8 cellular contexts compared by ENCODE assay signal in genomic region chr1:167553136-167554027, GRCh38. TPM values are rescaled to one million over a fixed set of nuclear protein-coding genes. Genes with fewer than 3 reads are reported as not detected.
A peak's percentile ranks its signal among the peaks of the same experiment; 100 is the strongest.
DNase-seq lines count a peak whose midpoint lies in the region; ATAC-seq and TF ChIP-seq lines count a peak whose summit lies in the region.

CREG1 (minus strand) TSS chr1:167553762.

- peak within 1 kb of the TSS; percentile 27 to 91 (median 82) for H3K27ac ChIP-seq in heart right ventricle
- peak within 1 kb of the TSS; percentile 89 for H3K27ac ChIP-seq in upper lobe of right lung

- H3K4me3 ChIP-seq in heart right ventricle: peak within 1 kb of the TSS; percentile 50 to 92 (median 85)
- peak within 1 kb of the TSS; percentile 84 for H3K4me3 ChIP-seq in upper lobe of right lung

- intact Hi-C loops in T-helper 1 cell treated with Interleukin-12 subunit alpha and Interleukin-12 subunit beta and Interleukin-4 antibody, amounts not matched to agents 30 ng/mL and 1 ng/mL, for 36 hours (cut with micrococcal nuclease): loop anchor here (1.0 to 2.0 kb wide), 7 partner anchors 13 to 677 kb away; partner anchors contain the start of genes CD247 and TADA1
- intact Hi-C loops in heart right ventricle (cut with DNase I): loop anchor here in 1 of 10 donors (1.0 kb wide), 1 partner anchor 131 kb away; no protein-coding TSS in a partner anchor
- intact Hi-C loops in posterior vena cava (cut with DNase I): no loop called here
- intact Hi-C loops in upper lobe of right lung (cut with DNase I): no loop called here

- H3K27me3 ChIP-seq in heart right ventricle: no peaks in the 10 kb centered on the region
- no peaks in the 10 kb centered on the region for H3K27me3 ChIP-seq in upper lobe of right lung

- H3K36me3 ChIP-seq in heart right ventricle: no peaks in the 10 kb centered on the region
- H3K36me3 ChIP-seq in upper lobe of right lung: no peaks in the 10 kb centered on the region

- TF ChIP-seq CTCF in GM13976 (IDR thresholded peaks at IDR 0.05; ENCODE audit: borderline replicate concordance, control extremely low read depth, extremely low read depth, insufficient read depth, missing control alignments): no peak
- peak in 2 of 9 donors; percentile 12 to 26 for TF ChIP-seq CTCF in heart right ventricle (IDR thresholded peaks at IDR 0.05)
- no peak for TF ChIP-seq CTCF in upper lobe of right lung (IDR thresholded peaks at IDR 0.05)

- H3K9me3 ChIP-seq in heart right ventricle: no peaks in the 10 kb centered on the region
- H3K9me3 ChIP-seq in upper lobe of right lung: no peaks in the 10 kb centered on the region

- H3K4me1 ChIP-seq in heart right ventricle (peaks cover 8 to 66% (median 24%) of the 10 kb centered on the region in 9 donors), upper lobe of right lung (peaks cover 32% of the 10 kb centered on the region)

- 2% methylated on average over 77 to 90 of the region's 90 CpGs for WGBS in heart right ventricle, 2 donors

- ATAC-seq in HG02870 (IDR thresholded peaks at IDR 0.05; ENCODE audit: unreplicated experiment): peak; percentile 94
- peak; percentile 99 to 100 (median 99) for ATAC-seq in heart right ventricle
- ATAC-seq in upper lobe of right lung: peak; percentile 98

- DNase-seq in GM13976 (ENCODE audit: low spot score) (peak; percentile 96), NCI-H146 treated with DMSO at 0.1 percent for 48 hours (lab: John Stamatoyannopoulos, UW; ENCODE audit: unreplicated experiment) (peak; percentile 73), amniotic epithelial cell (ENCODE audit: low read depth) (peak; percentile 86), heart right ventricle (peak; percentile 92 to 95), posterior vena cava (ENCODE audit: low spot score) (peak; percentile 97), upper lobe of right lung (peak; percentile 98)

- in situ Hi-C loops in GM13976 (cut with MboI; ENCODE audit: low sequenced_read_pairs, unreplicated experiment): no loop called here

RNA-seq across cellular contexts. Expression of gene CREG1, which starts in this region (rescaled TPM):
- 12.8 and 13.7 TPM in 2 replicates for total RNA-seq in T-helper 1 cell treated with Interleukin-12 subunit alpha and Interleukin-12 subunit beta and Interleukin-4 antibody, amounts not matched to agents 30 ng/mL and 1 ng/mL, for 36 hours
- total RNA-seq in heart right ventricle: 100 to 1,000 TPM in 1 of 10 donors, 10 to 100 TPM in 9; 56.9 to 113 (median 76.7) TPM
- 10 to 100 TPM; 30.5 to 35.2 TPM for polyA plus RNA-seq in heart right ventricle
- total RNA-seq in posterior vena cava: 100 to 1,000 TPM; 105 to 138 TPM
- 171 TPM for total RNA-seq in upper lobe of right lung

Comparison
In these comparisons a context has a peak if more than half of its experiments do, and no peak if none do; other contexts are left out.
1. Peak in every context shown above with its lines: DNase-seq, ATAC-seq, H3K4me3 ChIP-seq and H3K27ac ChIP-seq.